ENCODE assay signal across 24 cellular contexts in the genomic region with DNA sequence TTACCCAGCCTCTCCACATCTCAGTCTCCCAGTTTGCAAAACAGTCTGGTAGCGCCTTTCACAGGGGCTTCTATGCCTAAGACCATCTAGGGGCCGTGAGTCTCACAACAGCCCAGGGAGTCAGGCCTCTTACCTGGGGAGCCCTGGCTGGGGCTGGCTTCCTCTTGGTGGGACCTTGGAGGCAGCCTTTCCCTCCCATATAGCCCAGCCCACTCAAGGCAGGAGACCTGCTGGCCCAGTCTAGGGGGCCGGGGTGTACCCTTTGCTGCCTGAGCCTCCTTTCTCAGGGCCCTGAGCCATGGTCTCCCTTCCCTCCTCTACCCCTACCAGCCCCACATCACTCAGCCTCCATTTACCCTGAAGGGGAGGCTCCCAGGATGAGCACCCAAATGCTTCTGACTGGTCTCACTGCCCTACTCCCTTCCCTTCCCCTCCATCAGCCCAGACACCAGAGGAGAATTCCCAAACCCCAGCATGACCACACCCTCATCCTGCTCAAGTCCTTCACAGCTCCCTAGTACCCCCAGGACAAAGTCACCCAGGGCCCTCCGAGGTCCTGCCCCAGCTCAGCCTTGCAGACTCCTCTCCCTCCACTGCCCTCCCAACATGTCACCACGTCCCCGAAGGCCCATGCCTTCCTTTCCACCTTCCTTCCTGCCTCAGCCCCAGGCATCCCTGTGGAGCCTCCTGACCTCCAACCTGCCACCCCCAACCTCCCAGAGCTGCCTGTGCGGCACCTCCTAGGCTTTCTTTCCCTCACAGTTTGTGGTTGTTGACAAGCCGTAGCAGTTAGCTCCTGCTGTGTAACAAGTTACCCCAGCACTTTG. TPM values are rescaled to one million over a fixed set of nuclear protein-coding genes. Genes with fewer than 3 reads are reported as not detected.
DNase-seq lines count a peak whose midpoint lies in the region; ATAC-seq, FAIRE-seq and TF ChIP-seq lines count a peak whose summit lies in the region.
"Had no signal": no experiment of that assay in that cellular context is flagged by ENCODE, and none has a peak within 500 bp of the region (broad histone marks: within the 10 kb centered on the region; RNA-seq: fewer than 3 reads in every experiment).

No MANE protein-coding gene starts in this region.

- H3K4me3 ChIP-seq in heart right ventricle (no peak overlapping the region), HepG2 (replicated peaks in 1 of 3; ENCODE audit: insufficient read depth in 1 of 3, low read depth in 2 of 3, low read length in 3 of 3) (no peak overlapping the region), tibial nerve (no peak overlapping the region)
- H3K4me3 ChIP-seq: GM12878 had no signal

- CTCF ChIA-PET in HepG2 (lab: Yijun Ruan, JAX; ENCODE audit: low intra/inter-chr PET ratio, low total read pairs), result no interaction called here

- no peaks in the 10 kb centered on the region for H3K36me3 Mint-ChIP-seq in T-helper 1 cell treated with Interleukin-12 subunit alpha and Interleukin-12 subunit beta and Interleukin-4 antibody, amounts not matched to agents 30 μg/mL and 1 μg/mL, for 36 hours (ENCODE audit: low read depth)
- no peaks in the 10 kb centered on the region for H3K36me3 Mint-ChIP-seq in type B pancreatic cell

- in situ Hi-C loops in HepG2 (cut with HindIII; ENCODE audit: extremely low pct_ligation_motif_present, low pct_unique_long_range_greater_than_20kb), result no loop called here

- no peaks in the 10 kb centered on the region for H3K79me2 ChIP-seq in HepG2 (ENCODE audit: insufficient read depth, low read length)

- 92% methylated on average over 8 of the region's 8 CpGs for WGBS in heart right ventricle, 2 donors
- 36% methylated on average over 6 of the region's 8 CpGs for WGBS in HepG2 (ENCODE audit: low lambda C conversion rate)
- 87 to 89% methylated on average over 8 of the region's 8 CpGs for WGBS in tibial nerve, 2 donors

- no peak overlapping the region for H2AFZ ChIP-seq in HepG2 (ENCODE audit: low read length)

- no peaks in the 10 kb centered on the region for H3K27me3 Mint-ChIP-seq in T-helper 1 cell treated with Interleukin-12 subunit alpha and Interleukin-12 subunit beta and Interleukin-4 antibody, amounts not matched to agents 30 μg/mL and 1 μg/mL, for 36 hours (ENCODE audit: low read depth)
- H3K27me3 Mint-ChIP-seq in type B pancreatic cell, result peaks cover 7% of the 10 kb centered on the region

- FAIRE-seq in HepG2 (lab: Jason Lieb, UNC), result no peak
- FAIRE-seq: astrocyte, G401.6, GM12878, islet of Langerhans had no signal

- H3K9me3 ChIP-seq in heart right ventricle (no peaks in the 10 kb centered on the region), HepG2 (ENCODE audit: low read length) (no peaks in the 10 kb centered on the region), tibial nerve (peaks cover 0 to 9% (median 0%) of the 10 kb centered on the region in 4 donors)

- H3K36me3 ChIP-seq in heart right ventricle, result no peaks in the 10 kb centered on the region
- H3K36me3 ChIP-seq in HepG2 (replicated peaks in 1 of 2; ENCODE audit: control insufficient read depth in 1 of 2, insufficient read depth in 2 of 2, low read length in 2 of 2), result no peaks in the 10 kb centered on the region
- no peaks in the 10 kb centered on the region for H3K36me3 ChIP-seq in tibial nerve

- H3K9ac ChIP-seq in HepG2 (ENCODE audit: insufficient read depth, low read depth, low read length), result no peak overlapping the region

- H3K4me3 Mint-ChIP-seq in T-helper 1 cell treated with Interleukin-12 subunit alpha and Interleukin-12 subunit beta and Interleukin-4 antibody, amounts not matched to agents 30 μg/mL and 1 μg/mL, for 36 hours, result no peak overlapping the region
- H3K4me3 Mint-ChIP-seq in type B pancreatic cell, result no peak overlapping the region
- H3K4me3 Mint-ChIP-seq: nephron; stimulated activated naive B cell treated with anti-CD40 and anti-IgM and Interleukin-4, amounts not matched to agents 10 μg/mL and 1 μg/mL and 100 μg/mL, for 72 hours had no signal

- no peaks in the 10 kb centered on the region for H4K20me1 ChIP-seq in HepG2 (ENCODE audit: insufficient read depth, low read length)

- H3K4me1 Mint-ChIP-seq in T-helper 1 cell treated with Interleukin-12 subunit alpha and Interleukin-12 subunit beta and Interleukin-4 antibody, amounts not matched to agents 30 μg/mL and 1 μg/mL, for 36 hours (ENCODE audit: low read depth), result peaks cover 11% of the 10 kb centered on the region
- H3K4me1 Mint-ChIP-seq in type B pancreatic cell (ENCODE audit: unreplicated experiment), result peaks cover 5% of the 10 kb centered on the region
- H3K4me1 Mint-ChIP-seq: nephron; stimulated activated naive B cell treated with anti-CD40 and anti-IgM and Interleukin-4, amounts not matched to agents 10 μg/mL and 1 μg/mL and 100 μg/mL, for 72 hours had no signal

- peak overlapping the region; percentile 76 for H3K27ac Mint-ChIP-seq in T-helper 1 cell treated with Interleukin-12 subunit alpha and Interleukin-12 subunit beta and Interleukin-4 antibody, amounts not matched to agents 30 μg/mL and 1 μg/mL, for 36 hours
- H3K27ac Mint-ChIP-seq in type B pancreatic cell, result no peak overlapping the region
- H3K27ac Mint-ChIP-seq: nephron; stimulated activated naive B cell treated with anti-CD40 and anti-IgM and Interleukin-4, amounts not matched to agents 10 μg/mL and 1 μg/mL and 100 μg/mL, for 72 hours had no signal

- no peak for TF ChIP-seq RAD21 in HepG2 (CRISPR knock-in tag; IDR thresholded peaks at IDR 0.05)

- TF ChIP-seq EP300 in HepG2 (IDR thresholded peaks at IDR 0.05; ENCODE audit: low read depth in 2 of 2, low read length in 2 of 2) (no peak), HepG2 (CRISPR knock-in tag; IDR thresholded peaks at IDR 0.05; ENCODE audit: borderline replicate concordance) (no peak), tibial nerve (IDR thresholded peaks at IDR 0.05) (no peak)

- BruUV-seq in HepG2 (replicated peaks; lab: Mats Ljungman, UMichigan), result no TSS peak

- POLR2A ChIA-PET in HepG2 (lab: Yijun Ruan, JAX), result no interaction called here

- TF ChIP-seq POLR2A in HepG2 (IDR thresholded peaks at IDR 0.05; ENCODE audit: insufficient read depth in 1 of 2, low read depth in 2 of 2, low read length in 2 of 2) (no peak), tibial nerve (IDR thresholded peaks at IDR 0.05) (no peak)

- H3K27me3 ChIP-seq in heart right ventricle (peaks cover 0 to 15% (median 3%) of the 10 kb centered on the region in 7 donors), HepG2 (ENCODE audit: control insufficient read depth in 1 of 2, insufficient read depth in 2 of 2, low read length in 2 of 2) (peaks cover 3 to 12% of the 10 kb centered on the region in 2 experiments; a peak in 2 of 5 replicates), tibial nerve (no peaks in the 10 kb centered on the region)

- peaks cover 9% of the 10 kb centered on the region for H3K9me3 Mint-ChIP-seq in T-helper 1 cell treated with Interleukin-12 subunit alpha and Interleukin-12 subunit beta and Interleukin-4 antibody, amounts not matched to agents 30 μg/mL and 1 μg/mL, for 36 hours
- H3K9me3 Mint-ChIP-seq in type B pancreatic cell, result no peaks in the 10 kb centered on the region

- no peak overlapping the region for H3K4me2 ChIP-seq in HepG2 (ENCODE audit: low read depth, low read length)

- intact Hi-C loops in left cardiac atrium (cut with DNase I) (no loop called here), heart right ventricle (cut with DNase I) (no loop called here), HepG2 (cut with micrococcal nuclease; ENCODE audit: unreplicated experiment) (no loop called here)

- H3K27ac ChIP-seq in heart right ventricle, result no peak overlapping the region
- no peak overlapping the region for H3K27ac ChIP-seq in HepG2 (ENCODE audit: extremely low read length, insufficient read depth, low read length)
- no peak overlapping the region for H3K27ac ChIP-seq in tibial nerve

- ATAC-seq in left cardiac atrium (no peak), heart right ventricle (no peak), HepG2 (no peak)
- ATAC-seq: GM12878; stimulated activated naive B cell treated with anti-CD40 and anti-IgM and Interleukin-4, amounts not matched to agents 10 μg/mL and 1 μg/mL and 100 μg/mL, for 72 hours had no signal

- DNase-seq in T-helper 1 cell (no peak), left cardiac atrium (peak; percentile 6), heart right ventricle (no peak), HepG2 (ENCODE audit: low spot score) (no peak), type B pancreatic cell (ENCODE audit: extremely low spot score, unreplicated experiment) (peak; percentile 47), tibial nerve (ENCODE audit: low spot score in 2 of 2) (no peak), NCI-H1048 (lab: John Stamatoyannopoulos, UW) (no peak)
- DNase-seq: activated CD4-positive, alpha-beta T cell treated with anti-CD3 and anti-CD28 coated beads, Interleukin-2, amount 50 U/mL, for 48 hours; DMS 273 treated with DMSO at 0.1 percent for 48 hours; Kasumi-1; mammary epithelial cell; NCI-H1105 treated with DMSO at 0.1 percent for 48 hours; NCI-H526 treated with DMSO at 0.1 percent for 48 hours; stimulated activated naive B cell treated with anti-CD40 and anti-IgM and Interleukin-4, amounts not matched to agents 10 μg/mL and 1 μg/mL and 100 μg/mL, for 72 hours; T-helper 9 cell had no signal

- TF ChIP-seq CTCF in heart right ventricle (IDR thresholded peaks at IDR 0.05) (no peak), HepG2 (CRISPR knock-in tag; IDR thresholded peaks at IDR 0.05) (no peak), type B pancreatic cell (conservative IDR thresholded peaks at IDR 0.05) (no peak), tibial nerve (IDR thresholded peaks at IDR 0.05) (no peak)

- H3K4me1 ChIP-seq in heart right ventricle (no peaks in the 10 kb centered on the region), HepG2 (ENCODE audit: insufficient read depth, low read length) (peaks cover 6% of the 10 kb centered on the region), tibial nerve (no peaks in the 10 kb centered on the region)

RNA-seq across cellular contexts. Expression of a gene that starts 55.3 kb away (rescaled TPM):
- total RNA-seq in left cardiac atrium, result not detected
- under 1 TPM in 1 of 10 donors, not detected in 9; 0.19 TPM for total RNA-seq in heart right ventricle
- under 1 TPM in 1 of 2 donors, not detected in 1; 0.06 TPM for polyA plus RNA-seq in heart right ventricle
- not detected in 2 replicates for total RNA-seq in HepG2 (2016; rRNA removed; fragmentation: Illumina TruSeq; extraction: Trizol)
- not detected in 2 replicates for total RNA-seq in HepG2 (2016; cell fraction: cytosol; rRNA removed; fragmentation: Illumina TruSeq; extraction: Trizol; ENCODE audit: low read depth)
- total RNA-seq in HepG2 (2016; cell fraction: insoluble cytoplasmic fraction; rRNA removed; fragmentation: Illumina TruSeq; extraction: Trizol), result not detected in 2 replicates
- total RNA-seq in HepG2 (2016; cell fraction: membrane; rRNA removed; fragmentation: Illumina TruSeq; extraction: Trizol), result not detected in 2 replicates
- total RNA-seq in HepG2 (2016; cell fraction: nucleus; rRNA removed; fragmentation: Illumina TruSeq; extraction: Trizol), result not detected in 2 replicates
- polyA plus RNA-seq in HepG2 (2011; rRNA removed), result not detected in 2 replicates
- not detected in 2 replicates for polyA plus RNA-seq in HepG2 (2011; cell fraction: cytosol; rRNA removed)
- not detected in 2 replicates for polyA plus RNA-seq in HepG2 (2011; cell fraction: nucleus; rRNA removed)
- polyA plus RNA-seq in HepG2 (2012), result not detected in 2 replicates
- polyA plus RNA-seq in HepG2 (2016; cell fraction: cytosol; fragmentation: Illumina TruSeq; extraction: Trizol; ENCODE audit: low read depth), result not detected in 2 replicates
- not detected in 2 replicates for polyA plus RNA-seq in HepG2 (2016; cell fraction: insoluble cytoplasmic fraction; fragmentation: Illumina TruSeq; extraction: Trizol; ENCODE audit: low read depth)
- not detected in 2 replicates for polyA plus RNA-seq in HepG2 (2016; cell fraction: membrane; fragmentation: Illumina TruSeq; extraction: Trizol; ENCODE audit: low read depth)
- polyA plus RNA-seq in HepG2 (2016; cell fraction: nucleus; fragmentation: Illumina TruSeq; extraction: Trizol; ENCODE audit: insufficient read depth, low read depth), result not detected in 2 replicates
- polyA minus RNA-seq in HepG2 (2011; rRNA and poly(A)+ RNA removed; ENCODE audit: low replicate concordance), result 0.65 TPM in 1 of 2 replicates, not detected in the other
- not detected in 2 replicates for polyA minus RNA-seq in HepG2 (2011; cell fraction: cytosol; rRNA and poly(A)+ RNA removed)
- polyA minus RNA-seq in HepG2 (2011; cell fraction: nucleus; rRNA and poly(A)+ RNA removed), result not detected in 2 replicates
- total RNA-seq in type B pancreatic cell (ENCODE audit: low replicate concordance), result 0.71 and 11.8 TPM in 2 replicates
- total RNA-seq in tibial nerve, result not detected
- total RNA-seq: A172, GM12878, mammary epithelial cell, OCI-LY7 had no signal
- polyA plus RNA-seq: BJ, GM12878 had no signal

Comparison
In these comparisons a context has a peak if more than half of its experiments do, and no peak if none do; other contexts are left out.
1. DNase-seq: peak in left cardiac atrium (single experiment) and type B pancreatic cell (single experiment); none in T-helper 1 cell (0 of 5), heart right ventricle (0 of 2), HepG2 (single experiment), tibial nerve (0 of 2) and NCI-H1048 (single experiment).